In genomic region chr6:164991573-164991972, GRCh38 we compare ENCODE assay signal across 5 cellular contexts.
"Had no signal": no experiment of that assay in that cellular context is flagged by ENCODE, and none has a peak within 500 bp of the region (broad histone marks: within the 10 kb centered on the region; RNA-seq: fewer than 3 reads in every experiment).

No MANE protein-coding gene starts in this region.

- DNase-seq: H9, HCEC 1CT, IMR-90, KG1 had no signal

- H3K4me3 ChIP-seq: K562 had no signal
